ENCODE assay signal across 1 cellular context in the genomic region with DNA sequence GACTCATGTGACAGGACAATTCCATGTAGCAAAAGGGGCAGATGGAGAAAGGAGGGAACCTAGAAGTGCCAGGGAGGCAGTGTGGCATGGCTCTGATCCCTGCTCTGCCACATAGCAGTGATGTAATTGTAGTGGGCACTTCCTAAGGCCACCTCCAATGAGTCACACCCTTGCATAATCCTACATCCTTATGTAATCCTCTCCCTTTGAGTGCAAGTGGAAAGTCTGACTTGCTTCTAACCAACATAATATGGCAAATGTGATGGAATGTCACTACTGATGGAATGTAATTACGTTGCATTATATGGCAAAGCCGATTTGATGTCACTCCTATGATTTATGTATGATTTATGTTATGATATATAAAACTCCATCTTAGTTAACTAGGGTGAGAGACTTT.
TF ChIP-seq lines count a peak whose summit lies in the region.

No MANE protein-coding gene starts in this region.

TF ChIP-seq in HEK293, 187 proteins besides CTCF, POLR2A, EP300 and RAD21 (continued from another document and continues in another):
- TF ChIP-seq ZNF280C (tag by site-specific recombination; IDR thresholded peaks at IDR 0.05), result no peak
- no peak for TF ChIP-seq ZNF169 (tag by site-specific recombination; IDR thresholded peaks at IDR 0.05)
- TF ChIP-seq ZNF596 (tag by site-specific recombination; IDR thresholded peaks at IDR 0.05), result no peak
- no peak for TF ChIP-seq ZNF548 (tag by site-specific recombination; IDR thresholded peaks at IDR 0.05)
- TF ChIP-seq ZNF366 (tag by site-specific recombination; conservative IDR thresholded peaks at IDR 0.05), result peak; percentile 77
- TF ChIP-seq ZNF239 (tag by site-specific recombination; IDR thresholded peaks at IDR 0.05), result no peak
- no peak for TF ChIP-seq ZNF175 (tag by site-specific recombination; IDR thresholded peaks at IDR 0.05)
- TF ChIP-seq ZNF530 (tag by site-specific recombination; IDR thresholded peaks at IDR 0.05; ENCODE audit: low read depth), result no peak
- TF ChIP-seq ZNF518A (tag by site-specific recombination; conservative IDR thresholded peaks at IDR 0.05; ENCODE audit: low read depth), result peak; percentile 51; the same call in 1 of the 2 replicates
- TF ChIP-seq, protein P1, sequence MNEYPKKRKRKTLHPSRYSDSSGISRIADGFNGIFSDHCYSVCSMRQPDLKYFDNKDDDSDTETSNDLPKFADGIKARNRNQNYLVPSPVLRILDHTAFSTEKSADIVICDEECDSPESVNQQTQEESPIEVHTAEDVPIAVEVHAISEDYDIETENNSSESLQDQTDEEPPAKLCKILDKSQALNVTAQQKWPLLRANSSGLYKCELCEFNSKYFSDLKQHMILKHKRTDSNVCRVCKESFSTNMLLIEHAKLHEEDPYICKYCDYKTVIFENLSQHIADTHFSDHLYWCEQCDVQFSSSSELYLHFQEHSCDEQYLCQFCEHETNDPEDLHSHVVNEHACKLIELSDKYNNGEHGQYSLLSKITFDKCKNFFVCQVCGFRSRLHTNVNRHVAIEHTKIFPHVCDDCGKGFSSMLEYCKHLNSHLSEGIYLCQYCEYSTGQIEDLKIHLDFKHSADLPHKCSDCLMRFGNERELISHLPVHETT (tag by site-specific recombination; IDR thresholded peaks at IDR 0.05), result peak; percentile 61; the same call in 1 of the 2 replicates
- no peak for TF ChIP-seq ZNF544 (tag by site-specific recombination; IDR thresholded peaks at IDR 0.05)
- no peak for TF ChIP-seq ZFP3 (tag by site-specific recombination; IDR thresholded peaks at IDR 0.05; ENCODE audit: low read depth)
- TF ChIP-seq ZNF501 (tag by site-specific recombination; IDR thresholded peaks at IDR 0.05), result no peak
- TF ChIP-seq, protein P2, sequence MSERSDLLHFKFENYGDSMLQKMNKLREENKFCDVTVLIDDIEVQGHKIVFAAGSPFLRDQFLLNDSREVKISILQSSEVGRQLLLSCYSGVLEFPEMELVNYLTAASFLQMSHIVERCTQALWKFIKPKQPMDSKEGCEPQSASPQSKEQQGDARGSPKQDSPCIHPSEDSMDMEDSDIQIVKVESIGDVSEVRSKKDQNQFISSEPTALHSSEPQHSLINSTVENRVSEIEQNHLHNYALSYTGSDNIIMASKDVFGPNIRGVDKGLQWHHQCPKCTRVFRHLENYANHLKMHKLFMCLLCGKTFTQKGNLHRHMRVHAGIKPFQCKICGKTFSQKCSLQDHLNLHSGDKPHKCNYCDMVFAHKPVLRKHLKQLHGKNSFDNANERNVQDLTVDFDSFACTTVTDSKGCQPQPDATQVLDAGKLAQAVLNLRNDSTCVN (tag by site-specific recombination; optimal IDR thresholded peaks at IDR 0.05), result no peak
- TF ChIP-seq ZBTB17 (tag by site-specific recombination; IDR thresholded peaks at IDR 0.05), result no peak
- no peak for TF ChIP-seq GLIS2 (tag by site-specific recombination; IDR thresholded peaks at IDR 0.05)
- TF ChIP-seq ZNF830 (tag by site-specific recombination; IDR thresholded peaks at IDR 0.05; ENCODE audit: low read depth), result no peak
- 0 out of 2 replicates have a peak, but pooled peaks have one; percentile 38 for TF ChIP-seq KLF17 (tag by site-specific recombination; IDR thresholded peaks at IDR 0.05)
- no peak for TF ChIP-seq KLF10 (tag by site-specific recombination; IDR thresholded peaks at IDR 0.05)
- peak; percentile 82 for TF ChIP-seq SP7 (tag by site-specific recombination; IDR thresholded peaks at IDR 0.05)
- TF ChIP-seq EGR2 (tag by site-specific recombination; IDR thresholded peaks at IDR 0.05; ENCODE audit: low read depth), result no peak
- TF ChIP-seq GFI1B (tag by site-specific recombination; IDR thresholded peaks at IDR 0.05), result no peak
- TF ChIP-seq ZNF112 (tag by site-specific recombination; IDR thresholded peaks at IDR 0.05), result no peak
- no peak for TF ChIP-seq ZNF211 (tag by site-specific recombination; IDR thresholded peaks at IDR 0.05; ENCODE audit: low read depth)
- no peak for TF ChIP-seq OVOL3 (tag by site-specific recombination; IDR thresholded peaks at IDR 0.05)
- TF ChIP-seq ZSCAN30 (tag by site-specific recombination; IDR thresholded peaks at IDR 0.05), result no peak
- TF ChIP-seq ZNF18 (tag by site-specific recombination; IDR thresholded peaks at IDR 0.05), result no peak
- no peak for TF ChIP-seq ZNF510 (tag by site-specific recombination; IDR thresholded peaks at IDR 0.05; ENCODE audit: insufficient replicate concordance)
- TF ChIP-seq ZSCAN16 (tag by site-specific recombination; IDR thresholded peaks at IDR 0.05), result no peak
- TF ChIP-seq ZNF133 (tag by site-specific recombination; IDR thresholded peaks at IDR 0.05), result no peak
- TF ChIP-seq, protein P3, sequence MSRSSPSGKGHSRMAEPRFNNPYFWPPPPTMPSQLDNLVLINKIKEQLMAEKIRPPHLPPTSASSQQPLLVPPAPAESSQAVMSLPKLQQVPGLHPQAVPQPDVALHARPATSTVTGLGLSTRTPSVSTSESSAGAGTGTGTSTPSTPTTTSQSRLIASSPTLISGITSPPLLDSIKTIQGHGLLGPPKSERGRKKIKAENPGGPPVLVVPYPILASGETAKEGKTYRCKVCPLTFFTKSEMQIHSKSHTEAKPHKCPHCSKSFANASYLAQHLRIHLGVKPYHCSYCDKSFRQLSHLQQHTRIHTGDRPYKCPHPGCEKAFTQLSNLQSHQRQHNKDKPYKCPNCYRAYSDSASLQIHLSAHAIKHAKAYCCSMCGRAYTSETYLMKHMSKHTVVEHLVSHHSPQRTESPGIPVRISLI (tag by site-specific recombination; IDR thresholded peaks at IDR 0.05), result no peak
- TF ChIP-seq ZNF514 (tag by site-specific recombination; IDR thresholded peaks at IDR 0.05), result no peak
- TF ChIP-seq REST (tag by site-specific recombination; IDR thresholded peaks at IDR 0.05), result no peak
- peak; percentile 62; the same call in 1 of the 2 replicates for TF ChIP-seq ZNF24 (tag by site-specific recombination; IDR thresholded peaks at IDR 0.05)
- TF ChIP-seq, protein P4, sequence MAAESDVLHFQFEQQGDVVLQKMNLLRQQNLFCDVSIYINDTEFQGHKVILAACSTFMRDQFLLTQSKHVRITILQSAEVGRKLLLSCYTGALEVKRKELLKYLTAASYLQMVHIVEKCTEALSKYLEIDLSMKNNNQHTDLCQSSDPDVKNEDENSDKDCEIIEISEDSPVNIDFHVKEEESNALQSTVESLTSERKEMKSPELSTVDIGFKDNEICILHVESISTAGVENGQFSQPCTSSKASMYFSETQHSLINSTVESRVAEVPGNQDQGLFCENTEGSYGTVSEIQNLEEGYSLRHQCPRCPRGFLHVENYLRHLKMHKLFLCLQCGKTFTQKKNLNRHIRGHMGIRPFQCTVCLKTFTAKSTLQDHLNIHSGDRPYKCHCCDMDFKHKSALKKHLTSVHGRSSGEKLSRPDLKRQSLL (tag by site-specific recombination; IDR thresholded peaks at IDR 0.05), result no peak
- TF ChIP-seq ZNF529 (tag by site-specific recombination; IDR thresholded peaks at IDR 0.05; ENCODE audit: insufficient replicate concordance), result no peak
- TF ChIP-seq ZNF449 (tag by site-specific recombination; IDR thresholded peaks at IDR 0.05), result no peak
- no peak for TF ChIP-seq ZIC2 (tag by site-specific recombination; IDR thresholded peaks at IDR 0.05)
- TF ChIP-seq ZNF610 (tag by site-specific recombination; IDR thresholded peaks at IDR 0.05; ENCODE audit: borderline replicate concordance), result no peak
- TF ChIP-seq MEIS1 (CRISPR knock-in tag; IDR thresholded peaks at IDR 0.05; ENCODE audit: borderline replicate concordance), result no peak
